8 cellular contexts compared by ENCODE assay signal in genomic region chr4:174522183-174523002, GRCh38. TPM values are rescaled to one million over a fixed set of nuclear protein-coding genes. Genes with fewer than 3 reads are reported as not detected.
DNase-seq lines count a peak whose midpoint lies in the region; ATAC-seq, FAIRE-seq and TF ChIP-seq lines count a peak whose summit lies in the region.

Gene HPGD (minus strand): TSS chr4:174522488. CDS start chr4:174522451, 37 bp downstream.

- ATAC-seq in GM18505 (IDR thresholded peaks at IDR 0.05; ENCODE audit: unreplicated experiment) (peak; percentile 72), HG02852 (IDR thresholded peaks at IDR 0.05; ENCODE audit: unreplicated experiment) (peak; percentile 67), naive B cell (ENCODE audit: low read depth in 2 of 2) (peak; percentile 85 to 86)

- DNase-seq in NCI-H524 treated with DMSO at 0.1 percent for 48 hours (lab: John Stamatoyannopoulos, UW) (peak; percentile 0), naive B cell (peak; percentile 29), GM19239 (ENCODE audit: insufficient read length, low spot score) (no peak)
- peak; percentile 56 for DNase-seq in activated CD8-positive, alpha-beta memory T cell treated with anti-CD3 and anti-CD28 coated beads, Interleukin-2, amount 50 U/mL, for 1 hour (ENCODE audit: extremely low read depth)
- peak; percentile 45 for DNase-seq in stimulated activated naive CD4-positive, alpha-beta T cell treated with Interleukin-2 at 50 U/mL for 16 hours (lab: John Stamatoyannopoulos, UW)

- H3K9me3 Mint-ChIP-seq in naive B cell = no peaks in the 10 kb centered on the region

- H3K27ac ChIP-seq in esophagus (ENCODE audit: low read depth in 2 of 2, low read length in 1 of 2) = peak within 1 kb of the TSS; percentile 73 to 87

- peaks cover 9 to 22% (median 13%) of the 10 kb centered on the region in 3 donors for H3K4me1 Mint-ChIP-seq in naive B cell

- H3K9me3 ChIP-seq in esophagus (ENCODE audit: control insufficient read depth in 2 of 2, insufficient read depth in 1 of 2, low read depth in 1 of 2, low read length in 1 of 2) = no peaks in the 10 kb centered on the region

- no peak for FAIRE-seq in GM19239 (lab: Jason Lieb, UNC)

- no peak for TF ChIP-seq POLR2A in GM18505 (IDR thresholded peaks at IDR 0.05; ENCODE audit: borderline replicate concordance, extremely low read depth, insufficient read depth, insufficient read length)

- H3K27me3 ChIP-seq in esophagus (ENCODE audit: control insufficient read depth in 1 of 2, insufficient read depth in 2 of 2, low read length in 2 of 2) = no peaks in the 10 kb centered on the region

- peak within 1 kb of the TSS; percentile 77 to 89 (median 83) for H3K4me3 Mint-ChIP-seq in naive B cell

- H3K36me3 Mint-ChIP-seq in naive B cell = no peaks in the 10 kb centered on the region

- H3K4me1 ChIP-seq in esophagus (ENCODE audit: control insufficient read depth in 2 of 2, insufficient read depth in 2 of 2, low read length in 1 of 2) = no peaks in the 10 kb centered on the region

- H3K27ac Mint-ChIP-seq in naive B cell = peak within 1 kb of the TSS in 2 of 6 donors; percentile 14 to 70

- no peaks in the 10 kb centered on the region for H3K36me3 ChIP-seq in esophagus (ENCODE audit: control insufficient read depth in 2 of 2, insufficient read depth in 2 of 2, low read length in 1 of 2)

- peak within 1 kb of the TSS; percentile 58 to 80 for H3K4me3 ChIP-seq in esophagus (ENCODE audit: low read depth in 1 of 2, low read length in 2 of 2)

- peaks cover 21 to 54% (median 34%) of the 10 kb centered on the region in 3 donors for H3K27me3 Mint-ChIP-seq in naive B cell

- 1% methylated on average over 59 to 60 of the region's 60 CpGs for WGBS in esophagus, 2 donors

RNA-seq across cellular contexts. Expression of gene HPGD, which starts in this region (rescaled TPM):
- polyA plus RNA-seq in esophagus (100 to 1,000 TPM in 1 of 2 donors, 10 to 100 TPM in 1; 60.9 to 164 TPM), naive B cell (ENCODE audit: low read depth in 6 of 6) (under 1 TPM in 3 of 6 donors, not detected in 3; 0.26 to 0.73 (median 0.53) TPM)

Comparison
In these comparisons a context has a peak if more than half of its experiments do, and no peak if none do; other contexts are left out.
1. RNA of gene HPGD (polyA plus RNA-seq): 60.9 to 164 TPM in esophagus; 0.26 to 0.73 TPM in naive B cell; every median in the first group is over 10 times any median in the second.
2. Peak in DNase-seq and ATAC-seq in naive B cell; RNA of the gene not detected or under 1 TPM.
3. Peak in every context shown above with its lines, with median percentiles within 50 percentile points of each other: ATAC-seq.